Comparison of ENCODE assay signal across 8 cellular contexts in genomic region chr7:157933219-157934155, GRCh38.
DNase-seq lines count a peak whose midpoint lies in the region; ATAC-seq, FAIRE-seq and TF ChIP-seq lines count a peak whose summit lies in the region.
"Not testable (repeated sequence)": the region's sequence is repeated elsewhere in the genome, so short reads cannot be mapped to it uniquely, and the experiment has no call there.

No MANE protein-coding gene starts in this region.

- peaks cover 16% of the 10 kb centered on the region for H3K36me3 Mint-ChIP-seq in activated CD8-positive, alpha-beta T cell treated with anti-CD3 and anti-CD28 coated beads for 36 hours (ENCODE audit: low read depth)
- not testable (repeated sequence) for H3K36me3 Mint-ChIP-seq in activated naive CD8-positive, alpha-beta T cell

- POLR2A ChIA-PET in HEK293T (lab: Yijun Ruan, JAX) = not testable (repeated sequence)
- POLR2A ChIA-PET in activated CD8-positive, alpha-beta T cell treated with anti-CD3 and anti-CD28 coated beads for 36 hours (lab: Charles Lee) = interaction anchor here (0.6 to 0.7 kb wide), 3 partner anchors 445 to 880 kb away, joined by 3 read pairs; no protein-coding TSS in a partner anchor

- H3K4me3 Mint-ChIP-seq in activated CD8-positive, alpha-beta T cell treated with anti-CD3 and anti-CD28 coated beads for 36 hours; activated naive CD8-positive, alpha-beta T cell: not testable (repeated sequence)

- peaks cover 22% of the 10 kb centered on the region for H3K4me1 Mint-ChIP-seq in activated CD8-positive, alpha-beta T cell treated with anti-CD3 and anti-CD28 coated beads for 36 hours (ENCODE audit: low read depth)
- H3K4me1 Mint-ChIP-seq in activated naive CD8-positive, alpha-beta T cell (ENCODE audit: low read depth) = peaks cover 23% of the 10 kb centered on the region

- peaks cover 17% of the 10 kb centered on the region for H3K9me3 Mint-ChIP-seq in activated CD8-positive, alpha-beta T cell treated with anti-CD3 and anti-CD28 coated beads for 36 hours
- not testable (repeated sequence) for H3K9me3 Mint-ChIP-seq in activated naive CD8-positive, alpha-beta T cell (ENCODE audit: low read depth)

- DNase-seq in COLO668 (lab: John Stamatoyannopoulos, UW; ENCODE audit: unreplicated experiment) = peak; percentile 30
- DNase-seq in HEK293T (ENCODE audit: extremely low spot score) = not testable (repeated sequence)
- peak; percentile 10 for DNase-seq in NB4 (ENCODE audit: low read depth)
- peak; percentile 58 for DNase-seq in RKO (ENCODE audit: low spot score)
- DNase-seq in activated CD8-positive, alpha-beta T cell treated with anti-CD3 and anti-CD28 coated beads for 36 hours = peak; percentile 16
- DNase-seq in islet precursor cell = peak; percentile 11
- peak; percentile 63 for DNase-seq in urothelium cell line (ENCODE audit: low spot score)

- H3K27me3 Mint-ChIP-seq in activated CD8-positive, alpha-beta T cell treated with anti-CD3 and anti-CD28 coated beads for 36 hours; activated naive CD8-positive, alpha-beta T cell: not testable (repeated sequence)

- CTCF ChIA-PET in HEK293T (lab: Yijun Ruan, JAX); activated CD8-positive, alpha-beta T cell treated with anti-CD3 and anti-CD28 coated beads for 36 hours (lab: Charles Lee): not testable (repeated sequence)

- FAIRE-seq in urothelium cell line (lab: Jason Lieb, UNC) = not testable (repeated sequence)

- ATAC-seq in activated CD8-positive, alpha-beta T cell treated with anti-CD3 and anti-CD28 coated beads for 36 hours = not testable (repeated sequence)

- H3K4me3 ChIP-seq in NB4 (ENCODE audit: low read depth, low read length) = not testable (repeated sequence)

- not testable (repeated sequence) for TF ChIP-seq POLR2A in NB4 (IDR thresholded peaks at IDR 0.05; ENCODE audit: extremely low read depth, insufficient read length)

- intact Hi-C loops in activated CD8-positive, alpha-beta T cell treated with anti-CD3 and anti-CD28 coated beads for 36 hours (cut with micrococcal nuclease) = not testable (repeated sequence)

- TF ChIP-seq CTCF in NB4 (IDR thresholded peaks at IDR 0.05; ENCODE audit: low read depth, low read length); activated CD8-positive, alpha-beta T cell treated with anti-CD3 and anti-CD28 coated beads for 36 hours (IDR thresholded peaks at IDR 0.05): not testable (repeated sequence)

- peak overlapping the region; percentile 63 for H3K27ac Mint-ChIP-seq in activated CD8-positive, alpha-beta T cell treated with anti-CD3 and anti-CD28 coated beads for 36 hours
- H3K27ac Mint-ChIP-seq in activated naive CD8-positive, alpha-beta T cell = peak overlapping the region; percentile 97

TF ChIP-seq in HEK293T, 16 proteins besides CTCF, POLR2A, EP300 and RAD21:
- TF ChIP-seq PKNOX1 (IDR thresholded peaks at IDR 0.05) = peak; percentile 95
